Comparison of ENCODE assay signal across 21 cellular contexts in genomic region chr1:4062992-4063391, GRCh38.
DNase-seq lines count a peak whose midpoint lies in the region; ATAC-seq and TF ChIP-seq lines count a peak whose summit lies in the region.
"Had no signal": no experiment of that assay in that cellular context is flagged by ENCODE, and none has a peak within 500 bp of the region (broad histone marks: within the 10 kb centered on the region; RNA-seq: fewer than 3 reads in every experiment).

No MANE protein-coding gene starts in this region.

- H3K4me3 ChIP-seq in stomach = no peak overlapping the region
- H3K4me3 ChIP-seq: GM12878, GM23248 had no signal

- no peak for ATAC-seq in natural killer cell treated with Interleukin-12 subunit alpha and Interleukin-12 subunit beta and Interleukin-15 and Interleukin-18, amount 100 ng/mL, for 72 hours
- ATAC-seq in natural killer cell (no peak), HG03097 (IDR thresholded peaks at IDR 0.05; ENCODE audit: low FRiP score, unreplicated experiment) (no peak), GM21528 (IDR thresholded peaks at IDR 0.05; ENCODE audit: low FRiP score, unreplicated experiment) (no peak)
- no peak for ATAC-seq in stimulated activated naive CD8-positive, alpha-beta T cell treated with anti-CD3 and anti-CD28 coated beads, Interleukin-15, amount 100 ng/mL, for 72 hours
- ATAC-seq: GM12878 had no signal

- no peak overlapping the region for H3K4me3 Mint-ChIP-seq in natural killer cell treated with Interleukin-12 subunit alpha and Interleukin-12 subunit beta and Interleukin-15 and Interleukin-18, amount 100 ng/mL, for 72 hours
- no peak overlapping the region for H3K4me3 Mint-ChIP-seq in natural killer cell
- no peak overlapping the region for H3K4me3 Mint-ChIP-seq in stimulated activated naive CD8-positive, alpha-beta T cell treated with anti-CD3 and anti-CD28 coated beads, Interleukin-15, amount 100 ng/mL, for 72 hours
- H3K4me3 Mint-ChIP-seq: CD4-positive, CD25-positive, alpha-beta regulatory T cell; CD8-positive, alpha-beta memory T cell had no signal

- no peak for TF ChIP-seq EP300 in stomach (IDR thresholded peaks at IDR 0.05)

- intact Hi-C loops in natural killer cell (cut with micrococcal nuclease) (no loop called here), stomach (cut with DNase I; ENCODE audit: low total_unique reads) (no loop called here)

- no peaks in the 10 kb centered on the region for H3K4me1 Mint-ChIP-seq in natural killer cell treated with Interleukin-12 subunit alpha and Interleukin-12 subunit beta and Interleukin-15 and Interleukin-18, amount 100 ng/mL, for 72 hours (ENCODE audit: low read depth in 2 of 2)
- H3K4me1 Mint-ChIP-seq in natural killer cell = no peaks in the 10 kb centered on the region
- H3K4me1 Mint-ChIP-seq in stimulated activated naive CD8-positive, alpha-beta T cell treated with anti-CD3 and anti-CD28 coated beads, Interleukin-15, amount 100 ng/mL, for 72 hours = no peaks in the 10 kb centered on the region
- H3K4me1 Mint-ChIP-seq: CD4-positive, CD25-positive, alpha-beta regulatory T cell; CD8-positive, alpha-beta memory T cell had no signal

- H3K27me3 ChIP-seq in stomach = peaks cover 0 to 4% (median 0%) of the 10 kb centered on the region in 3 donors

- no peak for TF ChIP-seq POLR2A in stomach (IDR thresholded peaks at IDR 0.05)

- no peak overlapping the region for H3K27ac Mint-ChIP-seq in natural killer cell treated with Interleukin-12 subunit alpha and Interleukin-12 subunit beta and Interleukin-15 and Interleukin-18, amount 100 ng/mL, for 72 hours
- H3K27ac Mint-ChIP-seq in natural killer cell = no peak overlapping the region
- H3K27ac Mint-ChIP-seq in stimulated activated naive CD8-positive, alpha-beta T cell treated with anti-CD3 and anti-CD28 coated beads, Interleukin-15, amount 100 ng/mL, for 72 hours = no peak overlapping the region
- H3K27ac Mint-ChIP-seq: CD4-positive, CD25-positive, alpha-beta regulatory T cell; CD8-positive, alpha-beta memory T cell had no signal

- peaks cover 0 to 8% (median 0%) of the 10 kb centered on the region in 4 donors for H3K9me3 ChIP-seq in stomach

- 59 to 82% (median 77%) methylated on average over 4 to 15 of the region's 15 CpGs for WGBS in stomach, 5 donors

- DNase-seq in natural killer cell treated with Interleukin-12 subunit alpha and Interleukin-12 subunit beta and Interleukin-15 and Interleukin-18, amount 100 ng/mL, for 72 hours (ENCODE audit: low spot score) = peak; percentile 53
- DNase-seq in natural killer cell (no peak), islet precursor cell (peak; percentile 47), stomach (peak; percentile 21)
- no peak for DNase-seq in stimulated activated naive CD8-positive, alpha-beta T cell treated with anti-CD3 and anti-CD28 coated beads, Interleukin-15, amount 100 ng/mL, for 72 hours
- DNase-seq: 8988T; C1 segment of cervical spinal cord; CD4-positive, CD25-positive, alpha-beta regulatory T cell; CD8-positive, alpha-beta memory T cell; COR-L47; DMS 273 treated with DMSO at 0.1 percent for 48 hours; DMS53; DND-41; EL; GM23248; HCEC 1CT; IMR-90 had no signal

- H3K36me3 ChIP-seq in stomach = no peaks in the 10 kb centered on the region

- H3K4me1 ChIP-seq in stomach = no peaks in the 10 kb centered on the region

- H3K9me3 Mint-ChIP-seq in natural killer cell treated with Interleukin-12 subunit alpha and Interleukin-12 subunit beta and Interleukin-15 and Interleukin-18, amount 100 ng/mL, for 72 hours = no peaks in the 10 kb centered on the region
- H3K9me3 Mint-ChIP-seq in natural killer cell = no peaks in the 10 kb centered on the region
- no peaks in the 10 kb centered on the region for H3K9me3 Mint-ChIP-seq in stimulated activated naive CD8-positive, alpha-beta T cell treated with anti-CD3 and anti-CD28 coated beads, Interleukin-15, amount 100 ng/mL, for 72 hours
- H3K9me3 Mint-ChIP-seq: CD4-positive, CD25-positive, alpha-beta regulatory T cell; CD8-positive, alpha-beta memory T cell had no signal

- H3K27ac ChIP-seq in stomach = no peak overlapping the region
- H3K27ac ChIP-seq: GM23248, HL-60 had no signal

- TF ChIP-seq CTCF in natural killer cell (IDR thresholded peaks at IDR 0.05) (no peak), stomach (IDR thresholded peaks at IDR 0.05) (no peak)

- H3K36me3 Mint-ChIP-seq in natural killer cell treated with Interleukin-12 subunit alpha and Interleukin-12 subunit beta and Interleukin-15 and Interleukin-18, amount 100 ng/mL, for 72 hours = no peaks in the 10 kb centered on the region
- H3K36me3 Mint-ChIP-seq in natural killer cell = no peaks in the 10 kb centered on the region
- H3K36me3 Mint-ChIP-seq: CD4-positive, CD25-positive, alpha-beta regulatory T cell; CD8-positive, alpha-beta memory T cell had no signal

- no peaks in the 10 kb centered on the region for H3K27me3 Mint-ChIP-seq in natural killer cell treated with Interleukin-12 subunit alpha and Interleukin-12 subunit beta and Interleukin-15 and Interleukin-18, amount 100 ng/mL, for 72 hours
- H3K27me3 Mint-ChIP-seq in natural killer cell (ENCODE audit: low read depth in 2 of 2) = no peaks in the 10 kb centered on the region
- H3K27me3 Mint-ChIP-seq in stimulated activated naive CD8-positive, alpha-beta T cell treated with anti-CD3 and anti-CD28 coated beads, Interleukin-15, amount 100 ng/mL, for 72 hours = no peaks in the 10 kb centered on the region
- H3K27me3 Mint-ChIP-seq: CD4-positive, CD25-positive, alpha-beta regulatory T cell had no signal

Comparison
In these comparisons a context has a peak if more than half of its experiments do, and no peak if none do; other contexts are left out.
1. DNase-seq: peak in natural killer cell treated with Interleukin-12 subunit alpha and Interleukin-12 subunit beta and Interleukin-15 and Interleukin-18, amount 100 ng/mL, for 72 hours (single experiment), islet precursor cell (single experiment) and stomach (single experiment); none in natural killer cell (single experiment) and stimulated activated naive CD8-positive, alpha-beta T cell treated with anti-CD3 and anti-CD28 coated beads, Interleukin-15, amount 100 ng/mL, for 72 hours (0 of 2).